2 cellular contexts compared by ENCODE assay signal in the genomic region with DNA sequence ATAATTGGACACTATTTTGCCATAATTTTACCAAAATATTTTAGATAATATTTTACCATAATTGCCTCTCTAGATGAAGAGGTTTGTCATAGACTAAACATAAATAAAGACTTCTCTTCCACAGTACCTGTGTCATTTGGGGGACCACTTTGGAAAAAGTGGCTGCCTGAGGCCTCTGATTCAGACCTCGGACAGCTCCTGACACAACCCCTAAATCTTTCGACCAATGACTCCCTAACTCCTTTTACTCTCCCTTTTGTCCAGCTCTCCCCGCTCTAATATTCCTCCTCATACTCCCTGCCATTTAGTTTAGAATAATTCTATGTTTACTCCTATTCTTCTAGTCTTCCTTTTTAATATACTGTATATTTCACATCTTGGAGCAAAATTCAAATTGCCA.
A peak's percentile ranks its signal among the peaks of the same experiment; 100 is the strongest.
TF ChIP-seq lines count a peak whose summit lies in the region.

No MANE protein-coding gene starts in this region.

TF ChIP-seq in GM23338, 12 proteins besides CTCF, POLR2A, EP300 and RAD21:
- TF ChIP-seq, protein P1, sequence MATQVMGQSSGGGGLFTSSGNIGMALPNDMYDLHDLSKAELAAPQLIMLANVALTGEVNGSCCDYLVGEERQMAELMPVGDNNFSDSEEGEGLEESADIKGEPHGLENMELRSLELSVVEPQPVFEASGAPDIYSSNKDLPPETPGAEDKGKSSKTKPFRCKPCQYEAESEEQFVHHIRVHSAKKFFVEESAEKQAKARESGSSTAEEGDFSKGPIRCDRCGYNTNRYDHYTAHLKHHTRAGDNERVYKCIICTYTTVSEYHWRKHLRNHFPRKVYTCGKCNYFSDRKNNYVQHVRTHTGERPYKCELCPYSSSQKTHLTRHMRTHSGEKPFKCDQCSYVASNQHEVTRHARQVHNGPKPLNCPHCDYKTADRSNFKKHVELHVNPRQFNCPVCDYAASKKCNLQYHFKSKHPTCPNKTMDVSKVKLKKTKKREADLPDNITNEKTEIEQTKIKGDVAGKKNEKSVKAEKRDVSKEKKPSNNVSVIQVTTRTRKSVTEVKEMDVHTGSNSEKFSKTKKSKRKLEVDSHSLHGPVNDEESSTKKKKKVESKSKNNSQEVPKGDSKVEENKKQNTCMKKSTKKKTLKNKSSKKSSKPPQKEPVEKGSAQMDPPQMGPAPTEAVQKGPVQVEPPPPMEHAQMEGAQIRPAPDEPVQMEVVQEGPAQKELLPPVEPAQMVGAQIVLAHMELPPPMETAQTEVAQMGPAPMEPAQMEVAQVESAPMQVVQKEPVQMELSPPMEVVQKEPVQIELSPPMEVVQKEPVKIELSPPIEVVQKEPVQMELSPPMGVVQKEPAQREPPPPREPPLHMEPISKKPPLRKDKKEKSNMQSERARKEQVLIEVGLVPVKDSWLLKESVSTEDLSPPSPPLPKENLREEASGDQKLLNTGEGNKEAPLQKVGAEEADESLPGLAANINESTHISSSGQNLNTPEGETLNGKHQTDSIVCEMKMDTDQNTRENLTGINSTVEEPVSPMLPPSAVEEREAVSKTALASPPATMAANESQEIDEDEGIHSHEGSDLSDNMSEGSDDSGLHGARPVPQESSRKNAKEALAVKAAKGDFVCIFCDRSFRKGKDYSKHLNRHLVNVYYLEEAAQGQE (IDR thresholded peaks at IDR 0.05; ENCODE audit: unreplicated experiment), result peak; percentile 73
- TF ChIP-seq NANOG (IDR thresholded peaks at IDR 0.05; ENCODE audit: borderline replicate concordance) (no peak), STAT1 (IDR thresholded peaks at IDR 0.05; ENCODE audit: unreplicated experiment) (no peak)
TF ChIP-seq in GM23338: peak in this region for 1.

TF ChIP-seq in HEK293, 187 proteins besides CTCF, POLR2A, EP300 and RAD21 (continued from another document):
- TF ChIP-seq, protein P1 (tag by site-specific recombination; IDR thresholded peaks at IDR 0.05), result peak; percentile 84
- TF ChIP-seq, protein P2, sequence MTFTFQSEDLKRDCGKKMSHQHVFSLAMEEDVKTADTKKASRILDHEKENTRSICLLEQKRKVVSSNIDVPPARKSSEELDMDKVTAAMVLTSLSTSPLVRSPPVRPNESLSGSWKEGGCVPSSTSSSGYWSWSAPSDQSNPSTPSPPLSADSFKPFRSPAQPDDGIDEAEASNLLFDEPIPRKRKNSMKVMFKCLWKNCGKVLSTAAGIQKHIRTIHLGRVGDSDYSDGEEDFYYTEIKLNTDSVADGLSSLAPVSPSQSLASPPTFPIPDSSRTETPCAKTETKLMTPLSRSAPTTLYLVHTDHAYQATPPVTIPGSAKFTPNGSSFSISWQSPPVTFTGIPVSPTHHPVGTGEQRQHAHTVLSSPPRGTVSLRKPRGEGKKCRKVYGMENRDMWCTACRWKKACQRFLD (tag by site-specific recombination; IDR thresholded peaks at IDR 0.05), result no peak
